In genomic region chr20:46298374-46298773, GRCh38 we compare ENCODE assay signal across 7 cellular contexts.
"Had no signal": no experiment of that assay in that cellular context is flagged by ENCODE, and none has a peak within 500 bp of the region (broad histone marks: within the 10 kb centered on the region; RNA-seq: fewer than 3 reads in every experiment).

No MANE protein-coding gene starts in this region.

- H3K36me3 ChIP-seq: HAP-1 had no signal

- DNase-seq: GM23248, GOT3, H7, IMR-90, KBM-7 had no signal

- H3K4me3 ChIP-seq: GM23248, HAP-1 had no signal

- H3K4me1 ChIP-seq: HAP-1 had no signal

- H3K27ac ChIP-seq: GM23248, KMS-11 had no signal

- H3K9me3 ChIP-seq: HAP-1 had no signal
